In genomic region chr22:40857309-40857851, GRCh38 we compare ENCODE assay signal across 9 cellular contexts. TPM values are rescaled to one million over a fixed set of nuclear protein-coding genes. Genes with fewer than 3 reads are reported as not detected.
DNase-seq lines count a peak whose midpoint lies in the region; ATAC-seq and TF ChIP-seq lines count a peak whose summit lies in the region.
"Had no signal": no experiment of that assay in that cellular context is flagged by ENCODE, and none has a peak within 500 bp of the region (broad histone marks: within the 10 kb centered on the region; RNA-seq: fewer than 3 reads in every experiment).

No MANE protein-coding gene starts in this region.

- H3K18ac ChIP-seq in mesenchymal stem cell (ENCODE audit: low read depth in 1 of 2, low read length in 2 of 2): peak overlapping the region; percentile 41 to 80

- in situ Hi-C loops in brain microvascular endothelial cell (cut with HindIII; ENCODE audit: low pct_ligation_motif_present, low sequenced_read_pairs): no loop called here

- H3K4me1 ChIP-seq in right atrium auricular region (peaks cover 0 to 45% of the 10 kb centered on the region in 2 donors), mesenchymal stem cell (ENCODE audit: control insufficient read depth, insufficient read depth, low read depth, low read length) (peaks cover 9% of the 10 kb centered on the region)

- peak overlapping the region; percentile 94 for H2AFZ ChIP-seq in mesenchymal stem cell (ENCODE audit: low read depth, low read length)

- H4K8ac ChIP-seq in mesenchymal stem cell (ENCODE audit: low read length): peak overlapping the region; percentile 96

- H3K23ac ChIP-seq in mesenchymal stem cell (ENCODE audit: low read length in 2 of 2): no peak overlapping the region

- H3K27ac ChIP-seq in right atrium auricular region: peak overlapping the region; percentile 96 to 98
- peak overlapping the region; percentile 99 for H3K27ac ChIP-seq in brain microvascular endothelial cell
- peak overlapping the region; percentile 85 for H3K27ac ChIP-seq in mesenchymal stem cell (ENCODE audit: low read length, poor library complexity, severe bottlenecking)

- no peak for TF ChIP-seq CTCF in right atrium auricular region (IDR thresholded peaks at IDR 0.05)
- TF ChIP-seq CTCF in brain microvascular endothelial cell (IDR thresholded peaks at IDR 0.05; ENCODE audit: low read depth, low read length, missing control alignments): no peak

- H3K79me1 ChIP-seq in mesenchymal stem cell (replicated peaks; ENCODE audit: low read length, poor library complexity, severe bottlenecking): peaks cover 7% of the 10 kb centered on the region

- peak overlapping the region; percentile 85 for H3K4me2 ChIP-seq in mesenchymal stem cell (ENCODE audit: low read length, poor library complexity, severe bottlenecking)

- H3K36me3 ChIP-seq in right atrium auricular region (no peaks in the 10 kb centered on the region), brain microvascular endothelial cell (replicated peaks) (no peaks in the 10 kb centered on the region), mesenchymal stem cell (ENCODE audit: control insufficient read depth in 1 of 2, insufficient read depth in 2 of 2, low read depth in 1 of 2, low read length in 2 of 2) (peaks cover 0 to 30% of the 10 kb centered on the region in 2 experiments)

- no peak overlapping the region for H2AK5ac ChIP-seq in mesenchymal stem cell (ENCODE audit: low read length, severe bottlenecking)

- no peak for ATAC-seq in Right ventricle myocardium superior (ENCODE audit: poor library complexity)
- ATAC-seq in HG02970 (IDR thresholded peaks at IDR 0.05; ENCODE audit: low FRiP score, unreplicated experiment): no peak
- ATAC-seq in HG03439 (IDR thresholded peaks at IDR 0.05; ENCODE audit: unreplicated experiment): no peak

- peak overlapping the region; percentile 52 for H4K91ac ChIP-seq in mesenchymal stem cell (ENCODE audit: low read length)

- DNase-seq in right atrium auricular region (ENCODE audit: low spot score) (no peak), Right ventricle myocardium superior (no peak), brain microvascular endothelial cell (no peak), mesenchymal stem cell (peak; percentile 56), NCI-H526 (lab: John Stamatoyannopoulos, UW) (no peak), T1000 (lab: John Stamatoyannopoulos, UW) (no peak)

- peak overlapping the region; percentile 100 for H3K9ac ChIP-seq in mesenchymal stem cell (ENCODE audit: low read length)

- H2BK12ac ChIP-seq in mesenchymal stem cell (ENCODE audit: low read length in 2 of 2): no peak overlapping the region

- WGBS in mesenchymal stem cell: 14% methylated on average over 18 of the region's 18 CpGs

- H3K27me3 ChIP-seq in right atrium auricular region (no peaks in the 10 kb centered on the region), brain microvascular endothelial cell (replicated peaks) (no peaks in the 10 kb centered on the region), mesenchymal stem cell (ENCODE audit: control insufficient read depth in 1 of 2, insufficient read depth in 1 of 2, low read length in 2 of 2) (no peaks in the 10 kb centered on the region)

- H3K4me3 ChIP-seq in right atrium auricular region (peak overlapping the region; percentile 87 to 97), brain microvascular endothelial cell (ENCODE audit: low read depth, low read length) (peak overlapping the region; percentile 97), mesenchymal stem cell (ENCODE audit: insufficient read depth in 1 of 2, low read depth in 1 of 2, low read length in 2 of 2) (peak overlapping the region; percentile 75 to 95)

- H3K14ac ChIP-seq in mesenchymal stem cell (ENCODE audit: low read length in 2 of 2): peak overlapping the region in 1 of 2 experiments; percentile 8

- H3K9me3 ChIP-seq in right atrium auricular region (no peaks in the 10 kb centered on the region), mesenchymal stem cell (ENCODE audit: control insufficient read depth, low read length) (no peaks in the 10 kb centered on the region)

- H3K4ac ChIP-seq in mesenchymal stem cell (ENCODE audit: low read depth in 1 of 2, low read length in 2 of 2): peak overlapping the region; percentile 19 to 97

- no peak overlapping the region for H2BK5ac ChIP-seq in mesenchymal stem cell (ENCODE audit: low read depth, low read length, poor library complexity, severe bottlenecking)

- peak overlapping the region; percentile 60 for H2BK15ac ChIP-seq in mesenchymal stem cell (ENCODE audit: low read depth, poor library complexity, severe bottlenecking)

- peak overlapping the region; percentile 42 for H2BK120ac ChIP-seq in mesenchymal stem cell (ENCODE audit: low read depth, low read length)

- intact Hi-C loops in Right ventricle myocardium superior (cut with DNase I): no loop called here

RNA-seq across cellular contexts. Expression of gene XPNPEP3, which starts 0.4 kb away (rescaled TPM):
- total RNA-seq in right atrium auricular region (10 to 100 TPM in 1 of 2 donors, 1 to 10 TPM in 1; 9.4 to 12.5 TPM), Right ventricle myocardium superior (21.9 TPM)
- polyA plus RNA-seq in mesenchymal stem cell (2013, experiment 1 of 2): 11.4 TPM
- 11.2 TPM for polyA plus RNA-seq in mesenchymal stem cell (2013, experiment 2 of 2)

RNA-seq across cellular contexts. Expression of gene ST13, which starts 0.9 kb away (rescaled TPM):
- total RNA-seq in right atrium auricular region: 100 to 1,000 TPM; 101 to 105 TPM
- 206 TPM for total RNA-seq in Right ventricle myocardium superior
- polyA plus RNA-seq in mesenchymal stem cell (2013, experiment 1 of 2): 329 TPM
- polyA plus RNA-seq in mesenchymal stem cell (2013, experiment 2 of 2): 343 TPM

RNA-seq across cellular contexts. Expression of gene DNAJB7, which starts 4.5 kb away (rescaled TPM):
- total RNA-seq in right atrium auricular region (not detected), Right ventricle myocardium superior (not detected)
- not detected for polyA plus RNA-seq in mesenchymal stem cell (2013, experiment 1 of 2)
- not detected for polyA plus RNA-seq in mesenchymal stem cell (2013, experiment 2 of 2)
- total RNA-seq: glomerular endothelial cell had no signal

RNA-seq across cellular contexts. Expression of gene SLC25A17, which starts 38.2 kb away (rescaled TPM):
- total RNA-seq in right atrium auricular region: 1 to 10 TPM; 5.5 to 7.2 TPM
- total RNA-seq in Right ventricle myocardium superior: 3.3 TPM
- polyA plus RNA-seq in mesenchymal stem cell (2013, experiment 1 of 2): 13.0 TPM
- 13.9 TPM for polyA plus RNA-seq in mesenchymal stem cell (2013, experiment 2 of 2)
